In the genomic region with DNA sequence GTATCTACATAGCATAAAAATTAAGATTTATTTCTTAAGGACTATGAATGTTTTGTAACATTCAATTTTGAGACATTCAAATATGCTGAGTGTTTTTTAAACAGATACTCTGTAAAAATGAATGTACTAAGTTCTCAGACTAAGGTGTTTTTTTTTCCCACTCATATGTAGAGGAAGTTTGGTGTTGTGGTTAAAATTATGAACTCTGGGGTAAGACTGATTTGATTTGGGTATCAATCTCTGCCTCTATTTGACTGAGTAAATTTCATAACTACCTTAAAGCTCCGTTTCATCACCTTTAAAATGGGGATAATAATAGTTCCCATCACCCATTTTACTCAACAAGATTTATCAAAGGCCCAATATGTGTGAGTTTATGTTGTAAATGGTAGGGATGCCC, we compare ENCODE assay signal across 31 cellular contexts.
"Had no signal": no experiment of that assay in that cellular context is flagged by ENCODE, and none has a peak within 500 bp of the region (broad histone marks: within the 10 kb centered on the region; RNA-seq: fewer than 3 reads in every experiment).

No MANE protein-coding gene starts in this region.

- H3K27me3 Mint-ChIP-seq: activated B cell treated with CpG ODN at 0.5 μM for 24 hours; activated CD8-positive, alpha-beta T cell treated with anti-CD3 and anti-CD28 coated beads for 36 hours; activated naive CD4-positive, alpha-beta T cell treated with anti-CD3 and anti-CD28 coated beads, Interleukin-2, amount 10 ng/mL, durations not matched to agents 7 days and 5 days; activated naive CD8-positive, alpha-beta T cell treated with anti-CD3 and anti-CD28 coated beads, Interleukin-2, amount 10 ng/mL, durations not matched to agents 7 days and 5 days; activated T-helper 17 cell treated with anti-CD3 and anti-CD28 coated beads, Interleukin-2, amount 50 U/mL, for 72 hours; T-helper 17 cell had no signal

- H2AFZ ChIP-seq: hepatocyte had no signal

- H3K79me2 ChIP-seq: hepatocyte had no signal

- H3K4me3 ChIP-seq: ascending aorta, breast epithelium, cardiac muscle cell, colonic mucosa, gastrocnemius medialis, heart right ventricle, hepatocyte had no signal

- H3K4me2 ChIP-seq: hepatocyte had no signal

- H3K27ac ChIP-seq: ascending aorta, breast epithelium, cardiac muscle cell, colonic mucosa, gastrocnemius medialis, heart right ventricle, WERI-Rb-1 had no signal

- H3K36me3 ChIP-seq: ascending aorta, breast epithelium, cardiac muscle cell, colonic mucosa, gastrocnemius medialis, heart right ventricle, WERI-Rb-1 had no signal

- H3K9me3 ChIP-seq: ascending aorta, breast epithelium, colonic mucosa, gastrocnemius medialis, heart right ventricle had no signal

- H3K27me3 ChIP-seq: ascending aorta, breast epithelium, cardiac muscle cell, colonic mucosa, gastrocnemius medialis, heart right ventricle, hepatocyte had no signal

- ATAC-seq: activated CD4-positive, CD25-positive, alpha-beta regulatory T cell treated with anti-CD3 and anti-CD28 coated beads, Interleukin-2, amount 50 U/mL, for 24 hours; activated CD8-positive, alpha-beta T cell treated with anti-CD3 and anti-CD28 coated beads for 36 hours; activated naive CD4-positive, alpha-beta T cell treated with anti-CD3 and anti-CD28 coated beads, Interleukin-2, amount 50 U/mL, for 72 hours; activated T-cell treated with anti-CD3 and anti-CD28 coated beads, Interleukin-2, amount 50 U/mL, for 4 hours; activated T-helper 17 cell treated with anti-CD3 and anti-CD28 coated beads, Interleukin-2, amount 50 U/mL, for 72 hours; esophagus mucosa; gastrocnemius medialis; heart right ventricle; T-helper 17 cell had no signal

- H3K27ac Mint-ChIP-seq: activated B cell treated with CpG ODN at 0.5 μM for 24 hours; activated CD8-positive, alpha-beta T cell treated with anti-CD3 and anti-CD28 coated beads for 36 hours; activated naive CD4-positive, alpha-beta T cell treated with anti-CD3 and anti-CD28 coated beads, Interleukin-2, amount 10 ng/mL, durations not matched to agents 7 days and 5 days; activated naive CD4-positive, alpha-beta T cell treated with anti-CD3 and anti-CD28 coated beads, Interleukin-2, amount 50 U/mL, for 72 hours; activated naive CD8-positive, alpha-beta T cell treated with anti-CD3 and anti-CD28 coated beads, Interleukin-2, amount 10 ng/mL, durations not matched to agents 7 days and 5 days; activated T-helper 17 cell treated with anti-CD3 and anti-CD28 coated beads, Interleukin-2, amount 50 U/mL, for 72 hours; T-helper 17 cell; T-helper 2 cell treated with Interferon-gamma antibody and Interleukin-4, amounts not matched to agents 5 μg/mL and 100 μg/mL, for 36 hours had no signal

- H3K4me1 Mint-ChIP-seq: activated B cell treated with CpG ODN at 0.5 μM for 24 hours; activated naive CD4-positive, alpha-beta T cell treated with anti-CD3 and anti-CD28 coated beads, Interleukin-2, amount 10 ng/mL, durations not matched to agents 7 days and 5 days; activated naive CD8-positive, alpha-beta T cell treated with anti-CD3 and anti-CD28 coated beads, Interleukin-2, amount 10 ng/mL, durations not matched to agents 7 days and 5 days; activated T-helper 17 cell treated with anti-CD3 and anti-CD28 coated beads, Interleukin-2, amount 50 U/mL, for 72 hours; brain; T-helper 17 cell had no signal

- H3K4me3 Mint-ChIP-seq: activated B cell treated with CpG ODN at 0.5 μM for 24 hours; activated CD8-positive, alpha-beta T cell treated with anti-CD3 and anti-CD28 coated beads for 36 hours; activated naive CD4-positive, alpha-beta T cell treated with anti-CD3 and anti-CD28 coated beads, Interleukin-2, amount 10 ng/mL, durations not matched to agents 7 days and 5 days; activated naive CD8-positive, alpha-beta T cell treated with anti-CD3 and anti-CD28 coated beads, Interleukin-2, amount 10 ng/mL, durations not matched to agents 7 days and 5 days; activated T-cell treated with anti-CD3 and anti-CD28 coated beads, Interleukin-2, amount 50 U/mL, for 4 hours; activated T-helper 17 cell treated with anti-CD3 and anti-CD28 coated beads, Interleukin-2, amount 50 U/mL, for 72 hours; T-helper 17 cell; T-helper 2 cell treated with Interferon-gamma antibody and Interleukin-4, amounts not matched to agents 5 μg/mL and 100 μg/mL, for 36 hours had no signal

- H3K36me3 Mint-ChIP-seq: activated naive CD4-positive, alpha-beta T cell treated with anti-CD3 and anti-CD28 coated beads, Interleukin-2, amount 10 ng/mL, durations not matched to agents 7 days and 5 days; activated naive CD4-positive, alpha-beta T cell treated with anti-CD3 and anti-CD28 coated beads, Interleukin-2, amount 50 U/mL, for 72 hours; activated naive CD8-positive, alpha-beta T cell treated with anti-CD3 and anti-CD28 coated beads, Interleukin-2, amount 10 ng/mL, durations not matched to agents 7 days and 5 days; brain had no signal

- H3K9me3 Mint-ChIP-seq: activated B cell treated with CpG ODN at 0.5 μM for 24 hours; activated CD8-positive, alpha-beta T cell treated with anti-CD3 and anti-CD28 coated beads for 36 hours; brain had no signal

- DNase-seq: activated B cell treated with CpG ODN at 0.5 μM for 24 hours; activated CD4-positive, alpha-beta T cell treated with anti-CD3 and anti-CD28 coated beads for 48 hours; activated CD4-positive, alpha-beta T cell treated with anti-CD3 and anti-CD28 coated beads, Interleukin-2, amount 50 U/mL, for 1 hour; activated CD4-positive, alpha-beta T cell treated with anti-CD3 and anti-CD28 coated beads, Interleukin-2, amount 50 U/mL, for 48 hours; activated CD8-positive, alpha-beta memory T cell treated with anti-CD3 and anti-CD28 coated beads for 24 hours; activated CD8-positive, alpha-beta T cell treated with anti-CD3 and anti-CD28 coated beads for 36 hours; activated effector memory CD4-positive, alpha-beta T cell treated with Interleukin-2 at 50 U/mL for 16 hours; activated gamma-delta T cell treated with Interleukin-2 at 50 U/mL for 16 hours; activated naive CD4-positive, alpha-beta T cell treated with anti-CD3 and anti-CD28 coated beads, Interleukin-2, amount 10 ng/mL, durations not matched to agents 7 days and 5 days; activated naive CD8-positive, alpha-beta T cell treated with anti-CD3 and anti-CD28 coated beads, Interleukin-2, amount 10 ng/mL, durations not matched to agents 7 days and 5 days; activated T-cell treated with anti-CD3 and anti-CD28 coated beads, Interleukin-2, amount 50 U/mL, for 4 hours; central memory CD4-positive, alpha-beta T cell; cerebellar nuclear complex; colonic mucosa; effector CD8-positive, alpha-beta T cell; foreskin fibroblast; gastrocnemius medialis; heart right ventricle; T-helper 17 cell; T1000; WERI-Rb-1 had no signal

- H3K4me1 ChIP-seq: ascending aorta, breast epithelium, colonic mucosa, heart right ventricle had no signal
